In genomic region chr16:69132424-69133252, GRCh38 we compare ENCODE assay signal across 1 cellular context.
TF ChIP-seq lines count a peak whose summit lies in the region.

A gene with protein sequence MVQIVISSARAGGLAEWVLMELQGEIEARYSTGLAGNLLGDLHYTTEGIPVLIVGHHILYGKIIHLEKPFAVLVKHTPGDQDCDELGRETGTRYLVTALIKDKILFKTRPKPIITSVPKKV (minus strand): TSS chr16:69132588. CDS start chr16:69121458, 11,130 bp downstream.
Gene UTP4, plus strand, starts transcription at chr16:69132649. Its CDS starts 811 bp downstream, at chr16:69133460.

TF ChIP-seq in HEK293, 187 proteins besides CTCF, POLR2A, EP300 and RAD21 (continued from another document):
- TF ChIP-seq, protein P1, sequence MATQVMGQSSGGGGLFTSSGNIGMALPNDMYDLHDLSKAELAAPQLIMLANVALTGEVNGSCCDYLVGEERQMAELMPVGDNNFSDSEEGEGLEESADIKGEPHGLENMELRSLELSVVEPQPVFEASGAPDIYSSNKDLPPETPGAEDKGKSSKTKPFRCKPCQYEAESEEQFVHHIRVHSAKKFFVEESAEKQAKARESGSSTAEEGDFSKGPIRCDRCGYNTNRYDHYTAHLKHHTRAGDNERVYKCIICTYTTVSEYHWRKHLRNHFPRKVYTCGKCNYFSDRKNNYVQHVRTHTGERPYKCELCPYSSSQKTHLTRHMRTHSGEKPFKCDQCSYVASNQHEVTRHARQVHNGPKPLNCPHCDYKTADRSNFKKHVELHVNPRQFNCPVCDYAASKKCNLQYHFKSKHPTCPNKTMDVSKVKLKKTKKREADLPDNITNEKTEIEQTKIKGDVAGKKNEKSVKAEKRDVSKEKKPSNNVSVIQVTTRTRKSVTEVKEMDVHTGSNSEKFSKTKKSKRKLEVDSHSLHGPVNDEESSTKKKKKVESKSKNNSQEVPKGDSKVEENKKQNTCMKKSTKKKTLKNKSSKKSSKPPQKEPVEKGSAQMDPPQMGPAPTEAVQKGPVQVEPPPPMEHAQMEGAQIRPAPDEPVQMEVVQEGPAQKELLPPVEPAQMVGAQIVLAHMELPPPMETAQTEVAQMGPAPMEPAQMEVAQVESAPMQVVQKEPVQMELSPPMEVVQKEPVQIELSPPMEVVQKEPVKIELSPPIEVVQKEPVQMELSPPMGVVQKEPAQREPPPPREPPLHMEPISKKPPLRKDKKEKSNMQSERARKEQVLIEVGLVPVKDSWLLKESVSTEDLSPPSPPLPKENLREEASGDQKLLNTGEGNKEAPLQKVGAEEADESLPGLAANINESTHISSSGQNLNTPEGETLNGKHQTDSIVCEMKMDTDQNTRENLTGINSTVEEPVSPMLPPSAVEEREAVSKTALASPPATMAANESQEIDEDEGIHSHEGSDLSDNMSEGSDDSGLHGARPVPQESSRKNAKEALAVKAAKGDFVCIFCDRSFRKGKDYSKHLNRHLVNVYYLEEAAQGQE (tag by site-specific recombination; IDR thresholded peaks at IDR 0.05) = no peak
- no peak for TF ChIP-seq ZNF280C (tag by site-specific recombination; IDR thresholded peaks at IDR 0.05)
- no peak for TF ChIP-seq FEZF1 (tag by site-specific recombination; IDR thresholded peaks at IDR 0.05)
- TF ChIP-seq ZNF76 (tag by site-specific recombination; IDR thresholded peaks at IDR 0.05; ENCODE audit: borderline replicate concordance, low read depth) = peak; percentile 34; the same call in 1 of the 2 replicates
- peak; percentile 75 for TF ChIP-seq KLF9 (tag by site-specific recombination; IDR thresholded peaks at IDR 0.05; ENCODE audit: low read depth)
- no peak for TF ChIP-seq ZNF777 (tag by site-specific recombination; IDR thresholded peaks at IDR 0.05; ENCODE audit: borderline replicate concordance)
- TF ChIP-seq ZNF830 (tag by site-specific recombination; IDR thresholded peaks at IDR 0.05; ENCODE audit: low read depth) = no peak
- no peak for TF ChIP-seq OVOL3 (tag by site-specific recombination; IDR thresholded peaks at IDR 0.05)
- TF ChIP-seq, protein P2, sequence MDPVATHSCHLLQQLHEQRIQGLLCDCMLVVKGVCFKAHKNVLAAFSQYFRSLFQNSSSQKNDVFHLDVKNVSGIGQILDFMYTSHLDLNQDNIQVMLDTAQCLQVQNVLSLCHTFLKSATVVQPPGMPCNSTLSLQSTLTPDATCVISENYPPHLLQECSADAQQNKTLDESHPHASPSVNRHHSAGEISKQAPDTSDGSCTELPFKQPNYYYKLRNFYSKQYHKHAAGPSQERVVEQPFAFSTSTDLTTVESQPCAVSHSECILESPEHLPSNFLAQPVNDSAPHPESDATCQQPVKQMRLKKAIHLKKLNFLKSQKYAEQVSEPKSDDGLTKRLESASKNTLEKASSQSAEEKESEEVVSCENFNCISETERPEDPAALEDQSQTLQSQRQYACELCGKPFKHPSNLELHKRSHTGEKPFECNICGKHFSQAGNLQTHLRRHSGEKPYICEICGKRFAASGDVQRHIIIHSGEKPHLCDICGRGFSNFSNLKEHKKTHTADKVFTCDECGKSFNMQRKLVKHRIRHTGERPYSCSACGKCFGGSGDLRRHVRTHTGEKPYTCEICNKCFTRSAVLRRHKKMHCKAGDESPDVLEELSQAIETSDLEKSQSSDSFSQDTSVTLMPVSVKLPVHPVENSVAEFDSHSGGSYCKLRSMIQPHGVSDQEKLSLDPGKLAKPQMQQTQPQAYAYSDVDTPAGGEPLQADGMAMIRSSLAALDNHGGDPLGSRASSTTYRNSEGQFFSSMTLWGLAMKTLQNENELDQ (tag by site-specific recombination; IDR thresholded peaks at IDR 0.05; ENCODE audit: low read depth) = no peak
- TF ChIP-seq ZNF555 (tag by site-specific recombination; conservative IDR thresholded peaks at IDR 0.05) = no peak
- peak; percentile 32 for TF ChIP-seq SP7 (tag by site-specific recombination; IDR thresholded peaks at IDR 0.05)
- no peak for TF ChIP-seq ZNF37A (tag by site-specific recombination; IDR thresholded peaks at IDR 0.05)
- TF ChIP-seq ZNF146 (tag by site-specific recombination; IDR thresholded peaks at IDR 0.05) = no peak
- TF ChIP-seq ZNF350 (tag by site-specific recombination; IDR thresholded peaks at IDR 0.05) = no peak
- TF ChIP-seq PRDM1 (tag by site-specific recombination; IDR thresholded peaks at IDR 0.05) = no peak
- no peak for TF ChIP-seq ZNF266 (tag by site-specific recombination; IDR thresholded peaks at IDR 0.05; ENCODE audit: low read depth)
- TF ChIP-seq ZNF610 (tag by site-specific recombination; IDR thresholded peaks at IDR 0.05; ENCODE audit: borderline replicate concordance) = no peak
- TF ChIP-seq, protein P3, sequence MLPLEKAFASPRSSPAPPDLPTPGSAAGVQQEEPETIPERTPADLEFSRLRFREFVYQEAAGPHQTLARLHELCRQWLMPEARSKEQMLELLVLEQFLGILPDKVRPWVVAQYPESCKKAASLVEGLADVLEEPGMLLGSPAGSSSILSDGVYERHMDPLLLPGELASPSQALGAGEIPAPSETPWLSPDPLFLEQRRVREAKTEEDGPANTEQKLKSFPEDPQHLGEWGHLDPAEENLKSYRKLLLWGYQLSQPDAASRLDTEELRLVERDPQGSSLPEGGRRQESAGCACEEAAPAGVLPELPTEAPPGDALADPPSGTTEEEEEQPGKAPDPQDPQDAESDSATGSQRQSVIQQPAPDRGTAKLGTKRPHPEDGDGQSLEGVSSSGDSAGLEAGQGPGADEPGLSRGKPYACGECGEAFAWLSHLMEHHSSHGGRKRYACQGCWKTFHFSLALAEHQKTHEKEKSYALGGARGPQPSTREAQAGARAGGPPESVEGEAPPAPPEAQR (tag by site-specific recombination; IDR thresholded peaks at IDR 0.05) = no peak
- TF ChIP-seq, protein P4, sequence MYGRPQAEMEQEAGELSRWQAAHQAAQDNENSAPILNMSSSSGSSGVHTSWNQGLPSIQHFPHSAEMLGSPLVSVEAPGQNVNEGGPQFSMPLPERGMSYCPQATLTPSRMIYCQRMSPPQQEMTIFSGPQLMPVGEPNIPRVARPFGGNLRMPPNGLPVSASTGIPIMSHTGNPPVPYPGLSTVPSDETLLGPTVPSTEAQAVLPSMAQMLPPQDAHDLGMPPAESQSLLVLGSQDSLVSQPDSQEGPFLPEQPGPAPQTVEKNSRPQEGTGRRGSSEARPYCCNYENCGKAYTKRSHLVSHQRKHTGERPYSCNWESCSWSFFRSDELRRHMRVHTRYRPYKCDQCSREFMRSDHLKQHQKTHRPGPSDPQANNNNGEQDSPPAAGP (tag by site-specific recombination; IDR thresholded peaks at IDR 0.05) = no peak
- no peak for TF ChIP-seq ZNF174 (tag by site-specific recombination; IDR thresholded peaks at IDR 0.05)
- peak; percentile 21 for TF ChIP-seq SP2 (tag by site-specific recombination; IDR thresholded peaks at IDR 0.05)
- 0 out of 2 replicates have a peak, but pooled peaks have one; percentile 17 for TF ChIP-seq ZBTB48 (tag by site-specific recombination; IDR thresholded peaks at IDR 0.05)
- no peak for TF ChIP-seq ZSCAN5A (tag by site-specific recombination; IDR thresholded peaks at IDR 0.05)
- TF ChIP-seq, protein P5, sequence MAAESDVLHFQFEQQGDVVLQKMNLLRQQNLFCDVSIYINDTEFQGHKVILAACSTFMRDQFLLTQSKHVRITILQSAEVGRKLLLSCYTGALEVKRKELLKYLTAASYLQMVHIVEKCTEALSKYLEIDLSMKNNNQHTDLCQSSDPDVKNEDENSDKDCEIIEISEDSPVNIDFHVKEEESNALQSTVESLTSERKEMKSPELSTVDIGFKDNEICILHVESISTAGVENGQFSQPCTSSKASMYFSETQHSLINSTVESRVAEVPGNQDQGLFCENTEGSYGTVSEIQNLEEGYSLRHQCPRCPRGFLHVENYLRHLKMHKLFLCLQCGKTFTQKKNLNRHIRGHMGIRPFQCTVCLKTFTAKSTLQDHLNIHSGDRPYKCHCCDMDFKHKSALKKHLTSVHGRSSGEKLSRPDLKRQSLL (tag by site-specific recombination; IDR thresholded peaks at IDR 0.05) = no peak
- TF ChIP-seq ZBTB8A (tag by site-specific recombination; IDR thresholded peaks at IDR 0.05) = no peak
- TF ChIP-seq ZBTB10 (tag by site-specific recombination; IDR thresholded peaks at IDR 0.05) = 0 out of 2 replicates have a peak, but pooled peaks have one; percentile 22
- TF ChIP-seq ZBTB21 (tag by site-specific recombination; IDR thresholded peaks at IDR 0.05) = no peak
- TF ChIP-seq ZNF48 (tag by site-specific recombination; IDR thresholded peaks at IDR 0.05) = no peak
- no peak for TF ChIP-seq ZNF169 (tag by site-specific recombination; IDR thresholded peaks at IDR 0.05)
- no peak for TF ChIP-seq ZNF184 (tag by site-specific recombination; IDR thresholded peaks at IDR 0.05)
- TF ChIP-seq ZNF776 (tag by site-specific recombination; IDR thresholded peaks at IDR 0.05; ENCODE audit: borderline replicate concordance) = no peak
- TF ChIP-seq ZNF324 (tag by site-specific recombination; IDR thresholded peaks at IDR 0.05) = no peak
